Comparison of ENCODE assay signal across 1 cellular context in genomic region chr3:49489247-49489646, GRCh38.
TF ChIP-seq lines count a peak whose summit lies in the region.

No MANE protein-coding gene starts in this region.

TF ChIP-seq in WTC11, 78 proteins besides CTCF, POLR2A, EP300 and RAD21 (continued from another document):
- TF ChIP-seq MXD4 (CRISPR knock-in tag; IDR thresholded peaks at IDR 0.05; ENCODE audit: borderline replicate concordance) (no peak), EMX1 (CRISPR knock-in tag; IDR thresholded peaks at IDR 0.05) (no peak)
TF ChIP-seq in WTC11: peak in this region for 0.
